ENCODE assay signal across 11 cellular contexts in genomic region chr10:11609492-11610093, GRCh38. TPM values are rescaled to one million over a fixed set of nuclear protein-coding genes. Genes with fewer than 3 reads are reported as not detected.
A peak's percentile ranks its signal among the peaks of the same experiment; 100 is the strongest.
DNase-seq lines count a peak whose midpoint lies in the region; ATAC-seq, FAIRE-seq and TF ChIP-seq lines count a peak whose summit lies in the region.
"Had no signal": no experiment of that assay in that cellular context is flagged by ENCODE, and none has a peak within 500 bp of the region (broad histone marks: within the 10 kb centered on the region; RNA-seq: fewer than 3 reads in every experiment).

No MANE protein-coding gene starts in this region.

- H3K9me3 Mint-ChIP-seq in astrocyte (ENCODE audit: unreplicated experiment) (no peaks in the 10 kb centered on the region), nephron (no peaks in the 10 kb centered on the region)

- H3K27ac Mint-ChIP-seq in astrocyte (ENCODE audit: unreplicated experiment): no peak overlapping the region
- H3K27ac Mint-ChIP-seq in nephron: peak overlapping the region in 1 of 3 experiments; percentile 32

- H3K27me3 Mint-ChIP-seq in astrocyte (ENCODE audit: low read depth, unreplicated experiment) (no peaks in the 10 kb centered on the region), nephron (ENCODE audit: low read depth) (no peaks in the 10 kb centered on the region)

- H3K4me1 ChIP-seq in astrocyte (ENCODE audit: insufficient read depth, low read length) (peaks cover 5% of the 10 kb centered on the region), prostate gland (replicated peaks) (no peaks in the 10 kb centered on the region), pancreas (peaks cover 0 to 15% (median 10%) of the 10 kb centered on the region in 3 donors)

- intact Hi-C loops in prostate gland (cut with DNase I) (loop anchor here (5.0 kb wide), 1 partner anchor 78 kb away; no protein-coding TSS in a partner anchor), pancreas (cut with DNase I) (no loop called here)

- peaks cover 52% of the 10 kb centered on the region for H3K79me2 ChIP-seq in astrocyte (ENCODE audit: insufficient read depth, low read length)

- TF ChIP-seq POLR2A in prostate gland (IDR thresholded peaks at IDR 0.05): no peak

- H3K36me3 ChIP-seq in astrocyte (ENCODE audit: insufficient read depth, low read length): no peaks in the 10 kb centered on the region
- H3K36me3 ChIP-seq in prostate gland: no peaks in the 10 kb centered on the region
- no peaks in the 10 kb centered on the region for H3K36me3 ChIP-seq in H7 (replicated peaks; ENCODE audit: control insufficient read depth, insufficient read depth, low read length)
- H3K36me3 ChIP-seq in pancreas: no peaks in the 10 kb centered on the region

- in situ Hi-C loops in G401 (cut with HindIII; ENCODE audit: low sequenced_read_pairs): no loop called here

- H3K4me3 ChIP-seq in astrocyte (ENCODE audit: insufficient read depth, low read depth, low read length) (peak overlapping the region; percentile 94), prostate gland (no peak overlapping the region), H7 (ENCODE audit: insufficient read depth, low read depth, low read length) (no peak overlapping the region), pancreas (peak overlapping the region in 2 of 4 donors; percentile 84 to 94)

- TF ChIP-seq CTCF in astrocyte (IDR thresholded peaks at IDR 0.05; ENCODE audit: insufficient read depth, low read depth, low read length) (no peak), nephron (IDR thresholded peaks at IDR 0.05; ENCODE audit: unreplicated experiment in 3 of 3) (no peak), prostate gland (IDR thresholded peaks at IDR 0.05) (no peak), pancreas (IDR thresholded peaks at IDR 0.05) (no peak)

- no peak overlapping the region for H3K9ac ChIP-seq in astrocyte (ENCODE audit: low read length)

- H4K20me1 ChIP-seq in astrocyte (ENCODE audit: insufficient read depth, low read length): peaks cover 32% of the 10 kb centered on the region

- POLR2A ChIA-PET in HEK293T (lab: Yijun Ruan, JAX): no interaction called here

- peak overlapping the region; percentile 54 for H3K4me2 ChIP-seq in astrocyte (ENCODE audit: low read length)

- 68% methylated on average over 3 of the region's 3 CpGs for WGBS in prostate gland
- WGBS in pancreas, 2 donors: 62 to 65% methylated on average over 3 of the region's 3 CpGs

- H3K27ac ChIP-seq in astrocyte (ENCODE audit: low read depth, low read length) (no peak overlapping the region), prostate gland (no peak overlapping the region), pancreas (peak overlapping the region in 2 of 4 donors; percentile 87 to 93)

- H2AFZ ChIP-seq in astrocyte (ENCODE audit: low read depth, low read length): no peak overlapping the region

- FAIRE-seq in astrocyte (lab: Jason Lieb, UNC): no peak
- FAIRE-seq in pancreas (lab: Jason Lieb, UNC): no peak
- FAIRE-seq: endometrium had no signal

- peak; percentile 8 for DNase-seq in G401 (ENCODE audit: low spot score)
- DNase-seq in HEK293T (ENCODE audit: extremely low spot score): no peak
- DNase-seq in astrocyte (ENCODE audit: low read depth): no peak
- DNase-seq in prostate gland (ENCODE audit: low spot score): no peak
- DNase-seq in GF-D8 (lab: John Stamatoyannopoulos, UW): no peak
- DNase-seq in H7: no peak
- DNase-seq in pancreas: no peak
- DNase-seq: activated CD4-positive, alpha-beta T cell treated with anti-CD3 and anti-CD28 coated beads, Interleukin-2, amount 50 U/mL, for 4 hours; NCI-H510A had no signal

- H3K4me3 Mint-ChIP-seq in astrocyte (ENCODE audit: unreplicated experiment) (peak overlapping the region; percentile 31), nephron (peak overlapping the region; percentile 69 to 77 (median 72))

- H3K27me3 ChIP-seq in astrocyte (ENCODE audit: insufficient read depth, low read length): no peaks in the 10 kb centered on the region
- H3K27me3 ChIP-seq in prostate gland (replicated peaks; ENCODE audit: insufficient read depth): no peaks in the 10 kb centered on the region
- no peaks in the 10 kb centered on the region; the same call in 1 of the 2 replicates for H3K27me3 ChIP-seq in H7 (ENCODE audit: control insufficient read depth, insufficient read depth, low read length)
- no peaks in the 10 kb centered on the region for H3K27me3 ChIP-seq in pancreas

- CTCF ChIA-PET in HEK293T (lab: Yijun Ruan, JAX): interaction anchor here (1.3 kb wide), 1 partner anchor 115 kb away, joined by 4 read pairs; no protein-coding TSS in a partner anchor

- H3K36me3 Mint-ChIP-seq in astrocyte (ENCODE audit: low read depth, unreplicated experiment) (peaks cover 2% of the 10 kb centered on the region), nephron (ENCODE audit: low read depth) (peaks cover 8% of the 10 kb centered on the region)

- no peaks in the 10 kb centered on the region for H3K9me3 ChIP-seq in astrocyte (ENCODE audit: insufficient read depth, low read depth, low read length)
- no peaks in the 10 kb centered on the region for H3K9me3 ChIP-seq in prostate gland
- no peaks in the 10 kb centered on the region for H3K9me3 ChIP-seq in pancreas

- ATAC-seq in pancreas: no peak

- H3K4me1 Mint-ChIP-seq in astrocyte (ENCODE audit: low read depth, unreplicated experiment) (peaks cover 17% of the 10 kb centered on the region), nephron (peaks cover 12% of the 10 kb centered on the region)

TF ChIP-seq in HEK293T, 16 proteins besides CTCF, POLR2A, EP300 and RAD21:
- TF ChIP-seq PKNOX1 (IDR thresholded peaks at IDR 0.05) (peak; percentile 65), ARNT (IDR thresholded peaks at IDR 0.05) (no peak)
TF ChIP-seq in HEK293T: peak in this region for 1.

RNA-seq across cellular contexts. Expression of gene USP6NL, which starts 1.9 kb away (rescaled TPM):
- 7.8 and 9.3 TPM in 2 replicates for total RNA-seq in G401 (2014; rRNA removed; shearing (Covaris generic))
- total RNA-seq in astrocyte: 15.1 and 16.6 TPM in 2 replicates
- total RNA-seq in prostate gland: 10 to 100 TPM; 13.9 to 28.4 TPM
- total RNA-seq in H7 (2014; rRNA removed; shearing (Covaris generic)): 15.9 and 18.2 TPM in 2 replicates
- total RNA-seq in pancreas: 10 to 100 TPM in 1 of 6 donors, 1 to 10 TPM in 5; 4.2 to 10.4 (median 6.0) TPM
- 1 to 10 TPM; 2.2 to 3.8 TPM for polyA plus RNA-seq in pancreas
